ENCODE assay signal across 22 cellular contexts in genomic region chr3:178236555-178237277, GRCh38.
DNase-seq lines count a peak whose midpoint lies in the region; ATAC-seq, FAIRE-seq and TF ChIP-seq lines count a peak whose summit lies in the region.
"Had no signal": no experiment of that assay in that cellular context is flagged by ENCODE, and none has a peak within 500 bp of the region (broad histone marks: within the 10 kb centered on the region; RNA-seq: fewer than 3 reads in every experiment).

No MANE protein-coding gene starts in this region.

- H3K9ac ChIP-seq in HUES64 (ENCODE audit: low read depth, low read length) (no peak overlapping the region), iPS-20b (ENCODE audit: low read depth, low read length) (no peak overlapping the region)

- 92% methylated on average over 4 of the region's 5 CpGs for WGBS in HUES64

- H3K36me3 ChIP-seq in HUES64 (ENCODE audit: insufficient read depth, low read length) (no peaks in the 10 kb centered on the region), bronchial epithelial cell (ENCODE audit: control insufficient read depth, insufficient read depth, low read length) (no peaks in the 10 kb centered on the region), iPS-20b (ENCODE audit: insufficient read depth, low read depth, low read length) (no peaks in the 10 kb centered on the region), left lung (no peaks in the 10 kb centered on the region)
- H3K36me3 ChIP-seq: lower lobe of right lung, thoracic aorta had no signal

- intact Hi-C loops in left lung (cut with DNase I): no loop called here

- H3K27ac Mint-ChIP-seq in activated naive CD8-positive, alpha-beta T cell treated with anti-CD3 and anti-CD28 coated beads for 36 hours: no peak overlapping the region
- H3K27ac Mint-ChIP-seq: activated naive CD4-positive, alpha-beta T cell treated with anti-CD3 and anti-CD28 coated beads, Interleukin-2, amount 50 U/mL, for 24 hours; natural killer cell treated with Interleukin-12 subunit alpha and Interleukin-12 subunit beta and Interleukin-15 and Interleukin-18, amount 100 ng/mL, for 72 hours had no signal

- no peaks in the 10 kb centered on the region for H3K27me3 Mint-ChIP-seq in activated naive CD8-positive, alpha-beta T cell treated with anti-CD3 and anti-CD28 coated beads for 36 hours

- peaks cover 43% of the 10 kb centered on the region for H3K4me1 ChIP-seq in HUES64 (ENCODE audit: insufficient read depth, low read length)
- H3K4me1 ChIP-seq in iPS-20b (ENCODE audit: insufficient read depth, low read length): peaks cover 31% of the 10 kb centered on the region
- H3K4me1 ChIP-seq in left lung: no peaks in the 10 kb centered on the region
- H3K4me1 ChIP-seq: lower lobe of right lung had no signal

- DNase-seq in AG08395 (ENCODE audit: low spot score) (peak; percentile 41), bronchial epithelial cell (ENCODE audit: low read depth) (peak; percentile 58), left lung (no peak), activated T-cell treated with anti-CD3 and anti-CD28 coated beads for 4 hours (no peak)
- no peak for DNase-seq in activated naive CD8-positive, alpha-beta T cell treated with anti-CD3 and anti-CD28 coated beads for 36 hours
- DNase-seq in activated CD4-positive, alpha-beta T cell treated with anti-CD3 and anti-CD28 coated beads, Interleukin-2, amount 50 U/mL, for 1 hour: no peak
- DNase-seq: ACHN; activated CD4-positive, alpha-beta T cell treated with anti-CD3 and anti-CD28 coated beads for 1 hour; activated CD8-positive, alpha-beta memory T cell treated with anti-CD3 and anti-CD28 coated beads, Interleukin-2, amount 50 U/mL, for 4 hours; cerebellar nuclear complex; COR-L47; erythroblast; lower lobe of right lung; NCI-H748 treated with DMSO at 0.1 percent for 48 hours; stimulated activated CD4-positive, alpha-beta T cell treated with anti-CD3 and anti-CD28 coated beads, Interleukin-1b, Interleukin-23, amount 100 ng/mL, for 48 hours; T-helper 1 cell had no signal

- H3K27ac ChIP-seq in HUES64 (ENCODE audit: low read depth, low read length): peak overlapping the region; percentile 90
- H3K27ac ChIP-seq in iPS-20b (ENCODE audit: low read length): peak overlapping the region; percentile 30
- no peak overlapping the region for H3K27ac ChIP-seq in left lung
- H3K27ac ChIP-seq: lower lobe of right lung, thoracic aorta had no signal

- no peaks in the 10 kb centered on the region for H3K36me3 Mint-ChIP-seq in activated naive CD8-positive, alpha-beta T cell treated with anti-CD3 and anti-CD28 coated beads for 36 hours
- H3K36me3 Mint-ChIP-seq: activated naive CD4-positive, alpha-beta T cell treated with anti-CD3 and anti-CD28 coated beads, Interleukin-2, amount 50 U/mL, for 24 hours had no signal

- H3K9me3 ChIP-seq in HUES64 (ENCODE audit: insufficient read depth, low read depth, low read length) (0 out of 2 replicates have a peak, but pooled peaks cover 4% of the 10 kb centered on the region), iPS-20b (ENCODE audit: insufficient read depth, low read depth, low read length) (no peaks in the 10 kb centered on the region), left lung (peaks cover 0 to 6% of the 10 kb centered on the region in 2 donors)
- H3K9me3 ChIP-seq: lower lobe of right lung, thoracic aorta had no signal

- peaks cover 6% of the 10 kb centered on the region for H3K9me3 Mint-ChIP-seq in activated naive CD8-positive, alpha-beta T cell treated with anti-CD3 and anti-CD28 coated beads for 36 hours

- H3K4me3 ChIP-seq in HUES64 (ENCODE audit: low read length) (no peak overlapping the region), bronchial epithelial cell (ENCODE audit: low read depth, low read length) (no peak overlapping the region), iPS-20b (ENCODE audit: low read length) (no peak overlapping the region), left lung (no peak overlapping the region)
- H3K4me3 ChIP-seq: lower lobe of right lung, thoracic aorta had no signal

- H3K4me3 Mint-ChIP-seq in activated naive CD8-positive, alpha-beta T cell treated with anti-CD3 and anti-CD28 coated beads for 36 hours: no peak overlapping the region
- H3K4me3 Mint-ChIP-seq: activated naive CD4-positive, alpha-beta T cell treated with anti-CD3 and anti-CD28 coated beads, Interleukin-2, amount 50 U/mL, for 24 hours; natural killer cell treated with Interleukin-12 subunit alpha and Interleukin-12 subunit beta and Interleukin-15 and Interleukin-18, amount 100 ng/mL, for 72 hours had no signal

- H3K27me3 ChIP-seq in HUES64 (ENCODE audit: insufficient read depth, low read length): no peaks in the 10 kb centered on the region
- H3K27me3 ChIP-seq in bronchial epithelial cell (ENCODE audit: control insufficient read depth, insufficient read depth, low read length): no peaks in the 10 kb centered on the region
- no peaks in the 10 kb centered on the region for H3K27me3 ChIP-seq in iPS-20b (ENCODE audit: insufficient read depth, low read length)
- no peaks in the 10 kb centered on the region for H3K27me3 ChIP-seq in left lung

- no peaks in the 10 kb centered on the region for H3K4me1 Mint-ChIP-seq in activated naive CD8-positive, alpha-beta T cell treated with anti-CD3 and anti-CD28 coated beads for 36 hours
- H3K4me1 Mint-ChIP-seq: activated naive CD4-positive, alpha-beta T cell treated with anti-CD3 and anti-CD28 coated beads, Interleukin-2, amount 50 U/mL, for 24 hours had no signal

- no peak for ATAC-seq in left lung
- ATAC-seq: lower lobe of right lung; natural killer cell treated with Interleukin-12 subunit alpha and Interleukin-12 subunit beta and Interleukin-15 and Interleukin-18, amount 100 ng/mL, for 72 hours had no signal

- TF ChIP-seq CTCF in bronchial epithelial cell (IDR thresholded peaks at IDR 0.05; ENCODE audit: insufficient read depth, low read length, severe bottlenecking): no peak
- TF ChIP-seq CTCF in left lung (IDR thresholded peaks at IDR 0.05): no peak

- FAIRE-seq in bronchial epithelial cell (lab: Jason Lieb, UNC): no peak
- FAIRE-seq: G401.6 had no signal

Comparison
In these comparisons a context has a peak if more than half of its experiments do, and no peak if none do; other contexts are left out.
1. DNase-seq: peak in AG08395 (single experiment) and bronchial epithelial cell (single experiment); none in activated naive CD8-positive, alpha-beta T cell treated with anti-CD3 and anti-CD28 coated beads for 36 hours (single experiment), left lung (0 of 2), activated CD4-positive, alpha-beta T cell treated with anti-CD3 and anti-CD28 coated beads, Interleukin-2, amount 50 U/mL, for 1 hour (single experiment) and activated T-cell treated with anti-CD3 and anti-CD28 coated beads for 4 hours (single experiment).
2. H3K27ac ChIP-seq: peak in HUES64 (single experiment) and iPS-20b (single experiment); none in left lung (0 of 2).